16 cellular contexts compared by ENCODE assay signal in the genomic region with DNA sequence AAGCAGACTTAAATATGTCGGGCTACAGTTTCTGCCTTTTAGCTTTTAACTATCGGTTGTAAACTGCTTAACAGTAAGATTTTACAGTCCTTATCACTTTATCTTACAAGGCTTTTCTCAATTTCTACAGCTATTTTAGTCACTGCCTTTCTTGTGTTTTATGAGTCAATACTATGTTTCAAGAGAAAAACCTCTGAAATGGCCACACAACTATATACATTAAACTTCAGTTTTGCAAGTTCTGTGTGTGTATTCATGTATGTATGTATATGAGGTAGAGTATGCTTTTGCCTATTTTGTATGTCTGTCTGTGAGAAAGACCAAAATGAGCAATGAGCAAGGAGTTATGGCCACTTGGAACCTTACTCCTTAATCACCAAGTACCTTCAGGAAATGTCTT.
DNase-seq lines count a peak whose midpoint lies in the region; ATAC-seq and TF ChIP-seq lines count a peak whose summit lies in the region.
"Had no signal": no experiment of that assay in that cellular context is flagged by ENCODE, and none has a peak within 500 bp of the region (broad histone marks: within the 10 kb centered on the region; RNA-seq: fewer than 3 reads in every experiment).

No MANE protein-coding gene starts in this region.

- intact Hi-C loops in left colon (cut with DNase I, micrococcal nuclease) = no loop called here

- H3K9me3 Mint-ChIP-seq in activated T-helper 17 cell treated with anti-CD3 and anti-CD28 coated beads, Interleukin-2, amount 50 U/mL, for 72 hours = no peaks in the 10 kb centered on the region
- H3K9me3 Mint-ChIP-seq: activated CD4-positive, alpha-beta memory T cell treated with anti-CD3 and anti-CD28 coated beads, Interleukin-2, amount 10 ng/mL, durations not matched to agents 7 days and 5 days; immature natural killer cell; naive B cell had no signal

- peak overlapping the region; percentile 64 for H3K4me3 ChIP-seq in AG04450 (ENCODE audit: low read depth, low read length)
- peak overlapping the region; percentile 3 to 73 (median 53) for H3K4me3 ChIP-seq in skeletal muscle tissue (ENCODE audit: low read length in 3 of 3)

- H3K27ac ChIP-seq in AG04450 (ENCODE audit: low read depth, low read length) (no peak overlapping the region), skeletal muscle tissue (ENCODE audit: low read depth, low read length) (peak overlapping the region; percentile 75)

- no peaks in the 10 kb centered on the region for H3K4me1 Mint-ChIP-seq in activated T-helper 17 cell treated with anti-CD3 and anti-CD28 coated beads, Interleukin-2, amount 50 U/mL, for 72 hours

- H3K27me3 Mint-ChIP-seq in activated T-helper 17 cell treated with anti-CD3 and anti-CD28 coated beads, Interleukin-2, amount 50 U/mL, for 72 hours = no peaks in the 10 kb centered on the region
- H3K27me3 Mint-ChIP-seq: activated CD4-positive, alpha-beta memory T cell treated with anti-CD3 and anti-CD28 coated beads, Interleukin-2, amount 10 ng/mL, durations not matched to agents 7 days and 5 days; naive B cell had no signal

- no peak overlapping the region for H3K4me3 Mint-ChIP-seq in activated T-helper 17 cell treated with anti-CD3 and anti-CD28 coated beads, Interleukin-2, amount 50 U/mL, for 72 hours
- H3K4me3 Mint-ChIP-seq: activated CD4-positive, alpha-beta memory T cell treated with anti-CD3 and anti-CD28 coated beads, Interleukin-2, amount 10 ng/mL, durations not matched to agents 7 days and 5 days; immature natural killer cell; naive B cell had no signal

- H3K36me3 ChIP-seq in skeletal muscle tissue (ENCODE audit: control insufficient read depth in 3 of 3, insufficient read depth in 3 of 3, low read length in 3 of 3) = no peaks in the 10 kb centered on the region

- H3K27me3 ChIP-seq in AG04450 (ENCODE audit: control insufficient read depth, insufficient read depth, low read length) (no peaks in the 10 kb centered on the region), skeletal muscle tissue (ENCODE audit: control insufficient read depth in 3 of 3, insufficient read depth in 3 of 3, low read length in 3 of 3) (no peaks in the 10 kb centered on the region)

- POLR2A ChIA-PET in AG04450 (lab: Yijun Ruan, JAX) = interaction anchor here (0.6 to 1.7 kb wide), 2 partner anchors 37 to 46 kb away, joined by 3 to 7 read pairs; no protein-coding TSS in a partner anchor

- CTCF ChIA-PET in AG04450 (lab: Charles Lee) = interaction anchor here (1.1 to 1.9 kb wide), 2 partner anchors 31 to 76 kb away, joined by 3 to 5 read pairs; no protein-coding TSS in a partner anchor

- no peak overlapping the region for H3K27ac Mint-ChIP-seq in activated T-helper 17 cell treated with anti-CD3 and anti-CD28 coated beads, Interleukin-2, amount 50 U/mL, for 72 hours
- H3K27ac Mint-ChIP-seq: activated CD4-positive, alpha-beta memory T cell treated with anti-CD3 and anti-CD28 coated beads, Interleukin-2, amount 10 ng/mL, durations not matched to agents 7 days and 5 days; immature natural killer cell had no signal

- no peak for TF ChIP-seq CTCF in AG04450 (IDR thresholded peaks at IDR 0.05; ENCODE audit: low read depth, low read length)

- H3K9me3 ChIP-seq in AG04450 (ENCODE audit: control insufficient read depth, insufficient read depth, low read length) (no peaks in the 10 kb centered on the region), skeletal muscle tissue (ENCODE audit: control insufficient read depth in 3 of 3, low read length in 3 of 3) (no peaks in the 10 kb centered on the region)

- H3K36me3 Mint-ChIP-seq in activated T-helper 17 cell treated with anti-CD3 and anti-CD28 coated beads, Interleukin-2, amount 50 U/mL, for 72 hours (ENCODE audit: low read depth) = no peaks in the 10 kb centered on the region
- H3K36me3 Mint-ChIP-seq: immature natural killer cell had no signal

- H3K9ac ChIP-seq in skeletal muscle tissue (ENCODE audit: low read depth in 1 of 3, low read length in 3 of 3) = peak overlapping the region; percentile 54 to 70 (median 63)

- H3K4me1 ChIP-seq in skeletal muscle tissue (ENCODE audit: control insufficient read depth in 3 of 3, insufficient read depth in 3 of 3, low read length in 3 of 3) = peaks cover 19 to 26% (median 24%) of the 10 kb centered on the region in 3 donors

- DNase-seq in AG04450 (ENCODE audit: low read depth, low spot score) = no peak
- DNase-seq in left colon = no peak
- DNase-seq in GM19240 (ENCODE audit: insufficient read length, low spot score) = no peak
- DNase-seq: activated CD4-positive, alpha-beta memory T cell treated with anti-CD3 and anti-CD28 coated beads, Interleukin-2, amount 10 ng/mL, durations not matched to agents 7 days and 5 days; anterior cingulate cortex; foreskin fibroblast; H7; immature natural killer cell; naive B cell; NCI-H1105 treated with DMSO at 0.1 percent for 48 hours; stimulated activated CD4-positive, alpha-beta T cell treated with anti-CD3 and anti-CD28 coated beads, Interleukin-2, amount 100 ng/mL, for 48 hours had no signal

- peak; percentile 34 for ATAC-seq in activated T-helper 17 cell treated with anti-CD3 and anti-CD28 coated beads, Interleukin-2, amount 50 U/mL, for 72 hours (replicated peaks)
- ATAC-seq in left colon (peak; percentile 51), GM18520 (IDR thresholded peaks at IDR 0.05; ENCODE audit: unreplicated experiment) (no peak), HG03045 (IDR thresholded peaks at IDR 0.05; ENCODE audit: unreplicated experiment) (no peak), GM18870 (IDR thresholded peaks at IDR 0.05; ENCODE audit: unreplicated experiment) (no peak)

Comparison
In these comparisons a context has a peak if more than half of its experiments do, and no peak if none do; other contexts are left out.
1. ATAC-seq: peak in activated T-helper 17 cell treated with anti-CD3 and anti-CD28 coated beads, Interleukin-2, amount 50 U/mL, for 72 hours (single experiment) and left colon (single experiment); none in GM18520 (single experiment), HG03045 (single experiment) and GM18870 (single experiment).